ENCODE assay signal across 1 cellular context in genomic region chr7:148964510-148965267, GRCh38.
A peak's percentile ranks its signal among the peaks of the same experiment; 100 is the strongest.
TF ChIP-seq lines count a peak whose summit lies in the region.

No MANE protein-coding gene starts in this region.

TF ChIP-seq in HepG2, 621 proteins besides CTCF, POLR2A, EP300 and RAD21 (continued from another document and continues in another):
- TF ChIP-seq ARID5B (CRISPR knock-in tag; IDR thresholded peaks at IDR 0.05) (no peak), GPBP1L1 (CRISPR knock-in tag; IDR thresholded peaks at IDR 0.05) (no peak), ZNF124 (CRISPR knock-in tag; IDR thresholded peaks at IDR 0.05) (no peak), NFYB (CRISPR knock-in tag; IDR thresholded peaks at IDR 0.05) (no peak), ZNF230 (CRISPR knock-in tag; IDR thresholded peaks at IDR 0.05) (no peak), ZNF740 (CRISPR knock-in tag; IDR thresholded peaks at IDR 0.05) (no peak), NRL (CRISPR knock-in tag; IDR thresholded peaks at IDR 0.05; ENCODE audit: borderline replicate concordance) (no peak), ZSCAN29 (CRISPR knock-in tag; conservative IDR thresholded peaks at IDR 0.05) (no peak), ZFP91 (CRISPR knock-in tag; IDR thresholded peaks at IDR 0.05; ENCODE audit: borderline replicate concordance) (0 out of 2 replicates have a peak, but pooled peaks have one; percentile 32), HBP1 (CRISPR knock-in tag; IDR thresholded peaks at IDR 0.05; ENCODE audit: low read depth) (no peak), ZBTB34 (CRISPR knock-in tag; IDR thresholded peaks at IDR 0.05) (no peak), SNAPC5 (CRISPR knock-in tag; IDR thresholded peaks at IDR 0.05; ENCODE audit: borderline replicate concordance) (no peak), MYPOP (CRISPR knock-in tag; IDR thresholded peaks at IDR 0.05) (no peak), ZNF710 (CRISPR knock-in tag; IDR thresholded peaks at IDR 0.05; ENCODE audit: borderline replicate concordance) (no peak), CHD4 (IDR thresholded peaks at IDR 0.05; ENCODE audit: borderline replicate concordance, low read length) (no peak), ARID3A (IDR thresholded peaks at IDR 0.05; ENCODE audit: low read depth, low read length) (no peak), ZNF224 (CRISPR knock-in tag; IDR thresholded peaks at IDR 0.05) (no peak), ZNF205 (CRISPR knock-in tag; IDR thresholded peaks at IDR 0.05) (no peak), PAWR (CRISPR knock-in tag; IDR thresholded peaks at IDR 0.05; ENCODE audit: borderline replicate concordance) (no peak), MEIS1 (CRISPR knock-in tag; IDR thresholded peaks at IDR 0.05; ENCODE audit: borderline replicate concordance) (0 out of 2 replicates have a peak, but pooled peaks have one; percentile 13), FUBP1 (CRISPR knock-in tag; IDR thresholded peaks at IDR 0.05; ENCODE audit: borderline replicate concordance) (no peak), ZMAT5 (CRISPR knock-in tag; IDR thresholded peaks at IDR 0.05; ENCODE audit: borderline replicate concordance, low read depth) (no peak), DZIP1 (CRISPR knock-in tag; IDR thresholded peaks at IDR 0.05) (no peak), ZBTB7B (CRISPR knock-in tag; IDR thresholded peaks at IDR 0.05) (0 out of 2 replicates have a peak, but pooled peaks have one; percentile 11), YY1 (IDR thresholded peaks at IDR 0.05; ENCODE audit: insufficient read depth, insufficient replicate concordance, low read depth, low read length) (no peak), ZNF777 (CRISPR knock-in tag; IDR thresholded peaks at IDR 0.05) (peak; percentile 41; the same call in 1 of the 2 replicates), SMYD3 (CRISPR knock-in tag; IDR thresholded peaks at IDR 0.05) (no peak), KDM6A (CRISPR knock-in tag; IDR thresholded peaks at IDR 0.05; ENCODE audit: low read depth) (no peak), ATF3 (CRISPR knock-in tag; IDR thresholded peaks at IDR 0.05) (no peak), TFDP2 (CRISPR knock-in tag; IDR thresholded peaks at IDR 0.05) (no peak), ZNF616 (CRISPR knock-in tag; IDR thresholded peaks at IDR 0.05; ENCODE audit: low read depth) (no peak)
